Comparison of ENCODE assay signal across 14 cellular contexts in the genomic region with DNA sequence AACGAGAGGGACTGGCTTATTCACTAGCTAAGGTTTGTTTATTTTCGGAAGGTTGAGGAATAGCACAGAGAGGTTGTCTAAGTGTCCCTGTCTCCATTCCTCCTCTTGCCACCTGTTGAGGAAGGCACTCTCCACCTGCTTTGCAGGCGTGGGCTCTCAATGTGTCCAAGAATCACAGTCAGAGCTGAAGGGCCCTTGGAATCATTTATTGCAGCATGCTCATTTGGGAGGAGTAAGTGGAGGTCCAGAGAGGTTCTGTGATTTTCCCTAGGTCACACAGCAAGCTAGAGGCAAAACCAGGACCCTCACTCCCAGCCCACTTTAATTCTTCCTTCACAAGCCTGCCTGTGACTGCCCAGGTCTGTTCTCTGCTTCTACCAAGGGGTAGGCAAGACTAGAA. TPM values are rescaled to one million over a fixed set of nuclear protein-coding genes. Genes with fewer than 3 reads are reported as not detected.
DNase-seq lines count a peak whose midpoint lies in the region; ATAC-seq and TF ChIP-seq lines count a peak whose summit lies in the region.
"Had no signal": no experiment of that assay in that cellular context is flagged by ENCODE, and none has a peak within 500 bp of the region (broad histone marks: within the 10 kb centered on the region; RNA-seq: fewer than 3 reads in every experiment).

No MANE protein-coding gene starts in this region.

- peak overlapping the region; percentile 63 for H3K4me3 Mint-ChIP-seq in natural killer cell treated with Interleukin-12 subunit alpha and Interleukin-12 subunit beta and Interleukin-15 and Interleukin-18, amount 100 ng/mL, for 72 hours
- H3K4me3 Mint-ChIP-seq: T-helper 1 cell treated with Interleukin-12 subunit alpha and Interleukin-12 subunit beta and Interleukin-4 antibody, amounts not matched to agents 30 μg/mL and 1 μg/mL, for 36 hours; type B pancreatic cell had no signal

- H3K4me3 ChIP-seq in coronary artery, result peak overlapping the region; percentile 63
- peak overlapping the region in 1 of 2 donors; percentile 22 for H3K4me3 ChIP-seq in vagina

- peaks cover 0 to 42% of the 10 kb centered on the region in 2 donors for H3K36me3 ChIP-seq in vagina

- H3K9me3 Mint-ChIP-seq in natural killer cell treated with Interleukin-12 subunit alpha and Interleukin-12 subunit beta and Interleukin-15 and Interleukin-18, amount 100 ng/mL, for 72 hours, result no peaks in the 10 kb centered on the region
- H3K9me3 Mint-ChIP-seq: activated naive CD4-positive, alpha-beta T cell treated with anti-CD3 and anti-CD28 coated beads, Interleukin-2, amount 50 U/mL, for 72 hours; T-helper 1 cell treated with Interleukin-12 subunit alpha and Interleukin-12 subunit beta and Interleukin-4 antibody, amounts not matched to agents 30 μg/mL and 1 μg/mL, for 36 hours; type B pancreatic cell had no signal

- H3K27me3 Mint-ChIP-seq in natural killer cell treated with Interleukin-12 subunit alpha and Interleukin-12 subunit beta and Interleukin-15 and Interleukin-18, amount 100 ng/mL, for 72 hours, result no peaks in the 10 kb centered on the region

- H3K9me3 ChIP-seq in vagina, result no peaks in the 10 kb centered on the region

- no peaks in the 10 kb centered on the region for H3K27me3 ChIP-seq in vagina

- peaks cover 100% of the 10 kb centered on the region for H3K4me1 ChIP-seq in vagina

- H3K27ac ChIP-seq in coronary artery (peak overlapping the region; percentile 91 to 92), vagina (peak overlapping the region; percentile 68)

- H3K36me3 Mint-ChIP-seq in natural killer cell treated with Interleukin-12 subunit alpha and Interleukin-12 subunit beta and Interleukin-15 and Interleukin-18, amount 100 ng/mL, for 72 hours, result no peaks in the 10 kb centered on the region
- H3K36me3 Mint-ChIP-seq: activated naive CD4-positive, alpha-beta T cell treated with anti-CD3 and anti-CD28 coated beads, Interleukin-2, amount 50 U/mL, for 72 hours; type B pancreatic cell had no signal

- no peak for TF ChIP-seq POLR2A in vagina (IDR thresholded peaks at IDR 0.05)

- no peak for ATAC-seq in left cardiac atrium
- no peak for ATAC-seq in natural killer cell treated with Interleukin-12 subunit alpha and Interleukin-12 subunit beta and Interleukin-15 and Interleukin-18, amount 100 ng/mL, for 72 hours

- TF ChIP-seq CTCF in coronary artery (IDR thresholded peaks at IDR 0.05) (no peak), vagina (IDR thresholded peaks at IDR 0.05) (no peak)

- H3K27ac Mint-ChIP-seq in natural killer cell treated with Interleukin-12 subunit alpha and Interleukin-12 subunit beta and Interleukin-15 and Interleukin-18, amount 100 ng/mL, for 72 hours, result peak overlapping the region; percentile 37 to 87
- H3K27ac Mint-ChIP-seq: activated naive CD4-positive, alpha-beta T cell treated with anti-CD3 and anti-CD28 coated beads, Interleukin-2, amount 50 U/mL, for 72 hours; type B pancreatic cell had no signal

- DNase-seq in cardiac septum (ENCODE audit: low spot score) (peak; percentile 38), left cardiac atrium (no peak), coronary artery (ENCODE audit: low spot score) (no peak), vagina (ENCODE audit: extremely low spot score in 2 of 2) (no peak), superior temporal gyrus (ENCODE audit: extremely low spot score) (no peak), SHP77 treated with DMSO at 0.1 percent for 48 hours (lab: John Stamatoyannopoulos, UW) (no peak), activated gamma-delta T cell (lab: John Stamatoyannopoulos, UW) (no peak)
- no peak for DNase-seq in natural killer cell treated with Interleukin-12 subunit alpha and Interleukin-12 subunit beta and Interleukin-15 and Interleukin-18, amount 100 ng/mL, for 72 hours (ENCODE audit: low spot score)
- DNase-seq: DMS79 treated with DMSO at 0.1 percent for 48 hours; effector CD4-positive, alpha-beta T cell; NCI-H2107 had no signal

- peaks cover 74 to 89% of the 10 kb centered on the region in 2 donors for H3K4me1 Mint-ChIP-seq in natural killer cell treated with Interleukin-12 subunit alpha and Interleukin-12 subunit beta and Interleukin-15 and Interleukin-18, amount 100 ng/mL, for 72 hours (ENCODE audit: low read depth in 2 of 2)

- intact Hi-C loops in cardiac septum (cut with DNase I), result no loop called here
- intact Hi-C loops in left cardiac atrium (cut with DNase I), result no loop called here
- intact Hi-C loops in vagina (cut with DNase I), result no loop called here

RNA-seq across cellular contexts. Expression of a gene that starts 21.3 kb away (rescaled TPM):
- total RNA-seq in cardiac septum (25.4 TPM), left cardiac atrium (10 to 100 TPM; 65.2 to 79.5 TPM), vagina (243 TPM)
- total RNA-seq in natural killer cell treated with Interleukin-12 subunit alpha and Interleukin-12 subunit beta and Interleukin-15 and Interleukin-18, amount 100 ng/mL, for 72 hours, result 10 to 100 TPM in 1 of 2 donors, 1 to 10 TPM in 1; 2.7 to 13.1 TPM
